ENCODE assay signal across 1 cellular context in genomic region chr22:29641052-29641780, GRCh38.
TF ChIP-seq lines count a peak whose summit lies in the region.

No MANE protein-coding gene starts in this region.

TF ChIP-seq in HEK293, 187 proteins besides CTCF, POLR2A, EP300 and RAD21 (continued from another document and continues in another):
- TF ChIP-seq, protein P1, sequence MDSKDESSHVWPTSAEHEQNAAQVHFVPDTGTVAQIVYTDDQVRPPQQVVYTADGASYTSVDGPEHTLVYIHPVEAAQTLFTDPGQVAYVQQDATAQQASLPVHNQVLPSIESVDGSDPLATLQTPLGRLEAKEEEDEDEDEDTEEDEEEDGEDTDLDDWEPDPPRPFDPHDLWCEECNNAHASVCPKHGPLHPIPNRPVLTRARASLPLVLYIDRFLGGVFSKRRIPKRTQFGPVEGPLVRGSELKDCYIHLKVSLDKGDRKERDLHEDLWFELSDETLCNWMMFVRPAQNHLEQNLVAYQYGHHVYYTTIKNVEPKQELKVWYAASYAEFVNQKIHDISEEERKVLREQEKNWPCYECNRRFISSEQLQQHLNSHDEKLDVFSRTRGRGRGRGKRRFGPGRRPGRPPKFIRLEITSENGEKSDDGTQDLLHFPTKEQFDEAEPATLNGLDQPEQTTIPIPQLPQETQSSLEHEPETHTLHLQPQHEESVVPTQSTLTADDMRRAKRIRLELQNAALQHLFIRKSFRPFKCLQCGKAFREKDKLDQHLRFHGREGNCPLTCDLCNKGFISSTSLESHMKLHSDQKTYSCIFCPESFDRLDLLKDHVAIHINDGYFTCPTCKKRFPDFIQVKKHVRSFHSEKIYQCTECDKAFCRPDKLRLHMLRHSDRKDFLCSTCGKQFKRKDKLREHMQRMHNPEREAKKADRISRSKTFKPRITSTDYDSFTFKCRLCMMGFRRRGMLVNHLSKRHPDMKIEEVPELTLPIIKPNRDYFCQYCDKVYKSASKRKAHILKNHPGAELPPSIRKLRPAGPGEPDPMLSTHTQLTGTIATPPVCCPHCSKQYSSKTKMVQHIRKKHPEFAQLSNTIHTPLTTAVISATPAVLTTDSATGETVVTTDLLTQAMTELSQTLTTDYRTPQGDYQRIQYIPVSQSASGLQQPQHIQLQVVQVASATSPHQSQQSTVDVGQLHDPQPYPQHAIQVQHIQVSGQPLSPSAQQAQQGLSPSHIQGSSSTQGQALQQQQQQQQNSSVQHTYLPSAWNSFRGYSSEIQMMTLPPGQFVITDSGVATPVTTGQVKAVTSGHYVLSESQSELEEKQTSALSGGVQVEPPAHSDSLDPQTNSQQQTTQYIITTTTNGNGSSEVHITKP (tag by site-specific recombination; IDR thresholded peaks at IDR 0.05) = peak; percentile 81
- TF ChIP-seq ZNF843 (tag by site-specific recombination; IDR thresholded peaks at IDR 0.05) (peak; percentile 56; the same call in 1 of the 2 replicates), ZNF629 (tag by site-specific recombination; IDR thresholded peaks at IDR 0.05) (peak; percentile 89), ZNF670 (tag by site-specific recombination; IDR thresholded peaks at IDR 0.05; ENCODE audit: low read depth) (no peak), TSHZ1 (tag by site-specific recombination; IDR thresholded peaks at IDR 0.05; ENCODE audit: borderline replicate concordance) (peak; percentile 88), ZEB2 (tag by site-specific recombination; IDR thresholded peaks at IDR 0.05) (peak; percentile 78), BCL11A (tag by site-specific recombination; IDR thresholded peaks at IDR 0.05; ENCODE audit: low read depth) (peak; percentile 27; the same call in 1 of the 2 replicates), ZNF184 (tag by site-specific recombination; IDR thresholded peaks at IDR 0.05) (0 out of 2 replicates have a peak, but pooled peaks have one; percentile 76), SALL2 (tag by site-specific recombination; IDR thresholded peaks at IDR 0.05; ENCODE audit: borderline replicate concordance) (no peak), BCL11B (tag by site-specific recombination; IDR thresholded peaks at IDR 0.05; ENCODE audit: low read depth) (peak; percentile 89), ZNF155 (tag by site-specific recombination; IDR thresholded peaks at IDR 0.05) (no peak), ZNF394 (tag by site-specific recombination; IDR thresholded peaks at IDR 0.05; ENCODE audit: borderline replicate concordance) (no peak), ZNF366 (tag by site-specific recombination; conservative IDR thresholded peaks at IDR 0.05) (peak; percentile 53), ZNF707 (tag by site-specific recombination; IDR thresholded peaks at IDR 0.05) (no peak), ZNF747 (tag by site-specific recombination; IDR thresholded peaks at IDR 0.05) (no peak), SCRT2 (tag by site-specific recombination; IDR thresholded peaks at IDR 0.05) (0 out of 2 replicates have a peak, but pooled peaks have one; percentile 13), ZNF132 (tag by site-specific recombination; IDR thresholded peaks at IDR 0.05; ENCODE audit: borderline replicate concordance) (0 out of 2 replicates have a peak, but pooled peaks have one; percentile 9), ZBTB21 (tag by site-specific recombination; IDR thresholded peaks at IDR 0.05) (peak; percentile 77), EGR2 (tag by site-specific recombination; IDR thresholded peaks at IDR 0.05; ENCODE audit: low read depth) (no peak), ZSCAN30 (tag by site-specific recombination; IDR thresholded peaks at IDR 0.05) (peak; percentile 54; the same call in 1 of the 2 replicates), ZNF114 (tag by site-specific recombination; IDR thresholded peaks at IDR 0.05) (no peak), ZNF677 (tag by site-specific recombination; IDR thresholded peaks at IDR 0.05) (no peak), ZNF169 (tag by site-specific recombination; IDR thresholded peaks at IDR 0.05) (no peak), ZIC2 (tag by site-specific recombination; IDR thresholded peaks at IDR 0.05) (peak; percentile 76), PRDM1 (tag by site-specific recombination; IDR thresholded peaks at IDR 0.05) (peak; percentile 79), PRDM4 (tag by site-specific recombination; IDR thresholded peaks at IDR 0.05) (peak; percentile 83), ZBTB20 (tag by site-specific recombination; IDR thresholded peaks at IDR 0.05) (no peak), WT1 (tag by site-specific recombination; IDR thresholded peaks at IDR 0.05) (peak; percentile 38), ZNF311 (tag by site-specific recombination; IDR thresholded peaks at IDR 0.05; ENCODE audit: borderline replicate concordance) (no peak), ZSCAN16 (tag by site-specific recombination; IDR thresholded peaks at IDR 0.05) (no peak), ZNF596 (tag by site-specific recombination; IDR thresholded peaks at IDR 0.05) (peak; percentile 46), ZNF626 (tag by site-specific recombination; IDR thresholded peaks at IDR 0.05) (peak; percentile 5; the same call in 1 of the 2 replicates)
- TF ChIP-seq, protein P2, sequence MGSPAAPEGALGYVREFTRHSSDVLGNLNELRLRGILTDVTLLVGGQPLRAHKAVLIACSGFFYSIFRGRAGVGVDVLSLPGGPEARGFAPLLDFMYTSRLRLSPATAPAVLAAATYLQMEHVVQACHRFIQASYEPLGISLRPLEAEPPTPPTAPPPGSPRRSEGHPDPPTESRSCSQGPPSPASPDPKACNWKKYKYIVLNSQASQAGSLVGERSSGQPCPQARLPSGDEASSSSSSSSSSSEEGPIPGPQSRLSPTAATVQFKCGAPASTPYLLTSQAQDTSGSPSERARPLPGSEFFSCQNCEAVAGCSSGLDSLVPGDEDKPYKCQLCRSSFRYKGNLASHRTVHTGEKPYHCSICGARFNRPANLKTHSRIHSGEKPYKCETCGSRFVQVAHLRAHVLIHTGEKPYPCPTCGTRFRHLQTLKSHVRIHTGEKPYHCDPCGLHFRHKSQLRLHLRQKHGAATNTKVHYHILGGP (tag by site-specific recombination; IDR thresholded peaks at IDR 0.05) = peak; percentile 78; the same call in 1 of the 2 replicates
- TF ChIP-seq, protein P3, sequence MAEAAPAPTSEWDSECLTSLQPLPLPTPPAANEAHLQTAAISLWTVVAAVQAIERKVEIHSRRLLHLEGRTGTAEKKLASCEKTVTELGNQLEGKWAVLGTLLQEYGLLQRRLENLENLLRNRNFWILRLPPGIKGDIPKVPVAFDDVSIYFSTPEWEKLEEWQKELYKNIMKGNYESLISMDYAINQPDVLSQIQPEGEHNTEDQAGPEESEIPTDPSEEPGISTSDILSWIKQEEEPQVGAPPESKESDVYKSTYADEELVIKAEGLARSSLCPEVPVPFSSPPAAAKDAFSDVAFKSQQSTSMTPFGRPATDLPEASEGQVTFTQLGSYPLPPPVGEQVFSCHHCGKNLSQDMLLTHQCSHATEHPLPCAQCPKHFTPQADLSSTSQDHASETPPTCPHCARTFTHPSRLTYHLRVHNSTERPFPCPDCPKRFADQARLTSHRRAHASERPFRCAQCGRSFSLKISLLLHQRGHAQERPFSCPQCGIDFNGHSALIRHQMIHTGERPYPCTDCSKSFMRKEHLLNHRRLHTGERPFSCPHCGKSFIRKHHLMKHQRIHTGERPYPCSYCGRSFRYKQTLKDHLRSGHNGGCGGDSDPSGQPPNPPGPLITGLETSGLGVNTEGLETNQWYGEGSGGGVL (tag by site-specific recombination; IDR thresholded peaks at IDR 0.05) = no peak
- TF ChIP-seq, protein P4, sequence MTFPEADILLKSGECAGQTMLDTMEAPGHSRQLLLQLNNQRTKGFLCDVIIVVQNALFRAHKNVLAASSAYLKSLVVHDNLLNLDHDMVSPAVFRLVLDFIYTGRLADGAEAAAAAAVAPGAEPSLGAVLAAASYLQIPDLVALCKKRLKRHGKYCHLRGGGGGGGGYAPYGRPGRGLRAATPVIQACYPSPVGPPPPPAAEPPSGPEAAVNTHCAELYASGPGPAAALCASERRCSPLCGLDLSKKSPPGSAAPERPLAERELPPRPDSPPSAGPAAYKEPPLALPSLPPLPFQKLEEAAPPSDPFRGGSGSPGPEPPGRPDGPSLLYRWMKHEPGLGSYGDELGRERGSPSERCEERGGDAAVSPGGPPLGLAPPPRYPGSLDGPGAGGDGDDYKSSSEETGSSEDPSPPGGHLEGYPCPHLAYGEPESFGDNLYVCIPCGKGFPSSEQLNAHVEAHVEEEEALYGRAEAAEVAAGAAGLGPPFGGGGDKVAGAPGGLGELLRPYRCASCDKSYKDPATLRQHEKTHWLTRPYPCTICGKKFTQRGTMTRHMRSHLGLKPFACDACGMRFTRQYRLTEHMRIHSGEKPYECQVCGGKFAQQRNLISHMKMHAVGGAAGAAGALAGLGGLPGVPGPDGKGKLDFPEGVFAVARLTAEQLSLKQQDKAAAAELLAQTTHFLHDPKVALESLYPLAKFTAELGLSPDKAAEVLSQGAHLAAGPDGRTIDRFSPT (tag by site-specific recombination; IDR thresholded peaks at IDR 0.05) = peak; percentile 85
- TF ChIP-seq, protein P5, sequence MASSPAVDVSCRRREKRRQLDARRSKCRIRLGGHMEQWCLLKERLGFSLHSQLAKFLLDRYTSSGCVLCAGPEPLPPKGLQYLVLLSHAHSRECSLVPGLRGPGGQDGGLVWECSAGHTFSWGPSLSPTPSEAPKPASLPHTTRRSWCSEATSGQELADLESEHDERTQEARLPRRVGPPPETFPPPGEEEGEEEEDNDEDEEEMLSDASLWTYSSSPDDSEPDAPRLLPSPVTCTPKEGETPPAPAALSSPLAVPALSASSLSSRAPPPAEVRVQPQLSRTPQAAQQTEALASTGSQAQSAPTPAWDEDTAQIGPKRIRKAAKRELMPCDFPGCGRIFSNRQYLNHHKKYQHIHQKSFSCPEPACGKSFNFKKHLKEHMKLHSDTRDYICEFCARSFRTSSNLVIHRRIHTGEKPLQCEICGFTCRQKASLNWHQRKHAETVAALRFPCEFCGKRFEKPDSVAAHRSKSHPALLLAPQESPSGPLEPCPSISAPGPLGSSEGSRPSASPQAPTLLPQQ (tag by site-specific recombination; IDR thresholded peaks at IDR 0.05) = peak; percentile 59; the same call in 1 of the 2 replicates
